In the genomic region with DNA sequence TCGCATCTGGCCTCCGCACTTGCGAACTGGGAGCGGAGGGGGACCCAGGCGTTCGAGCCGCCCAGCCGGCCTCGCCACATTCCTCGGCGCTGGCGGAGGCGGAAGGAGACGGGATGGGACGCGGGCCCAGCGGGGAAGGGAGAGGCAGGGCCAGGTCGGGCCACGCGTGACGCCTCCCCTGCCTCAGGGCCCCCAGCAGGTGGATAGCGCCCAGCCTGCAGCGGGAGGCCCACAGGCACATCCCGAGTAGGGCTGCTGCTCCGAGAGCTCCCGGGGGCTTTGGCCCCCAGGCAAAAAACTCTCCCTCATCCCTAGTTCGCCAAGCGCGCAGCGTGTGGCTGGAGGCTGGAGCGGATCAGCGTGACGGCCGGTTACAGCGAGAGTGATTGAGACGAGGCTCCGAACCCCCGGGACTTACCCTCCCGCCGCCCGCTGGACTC, we compare ENCODE assay signal across 8 cellular contexts. TPM values are rescaled to one million over a fixed set of nuclear protein-coding genes. Genes with fewer than 3 reads are reported as not detected.
DNase-seq lines count a peak whose midpoint lies in the region; ATAC-seq and TF ChIP-seq lines count a peak whose summit lies in the region.

No MANE protein-coding gene starts in this region.

- intact Hi-C loops in spleen (cut with DNase I; ENCODE audit: low total_unique reads) = loop anchor here (5.0 kb wide), 1 partner anchor 69 kb away; a partner anchor contains a TSS

- H3K4me3 ChIP-seq in Loucy (ENCODE audit: low read length, poor library complexity, severe bottlenecking) (peak overlapping the region; percentile 84), spleen (peak overlapping the region; percentile 66 to 90 (median 76))

- H3K27ac ChIP-seq in spleen (peak overlapping the region; percentile 53 to 96 (median 82)), foreskin keratinocyte (no peak overlapping the region)

- no peak for TF ChIP-seq POLR2A in spleen (IDR thresholded peaks at IDR 0.05)

- peaks cover 10% of the 10 kb centered on the region for H4K20me1 ChIP-seq in Loucy (ENCODE audit: insufficient read depth, low read length, poor library complexity, severe bottlenecking)

- peak overlapping the region; percentile 79 for H3K4me2 ChIP-seq in Loucy (ENCODE audit: low read depth, low read length, poor library complexity, severe bottlenecking)

- peaks cover 19 to 35% (median 19%) of the 10 kb centered on the region in 3 donors for H3K27me3 Mint-ChIP-seq in immature natural killer cell (ENCODE audit: low read depth in 3 of 3)

- H3K79me2 ChIP-seq in Loucy (ENCODE audit: insufficient read depth, low read length) = peaks cover 5% of the 10 kb centered on the region; the same call in 1 of the 2 replicates

- no peaks in the 10 kb centered on the region for H3K9me2 ChIP-seq in Loucy (replicated peaks; ENCODE audit: low read depth, low read length)

- H2AFZ ChIP-seq in Loucy (ENCODE audit: low read length) = peak overlapping the region; percentile 91

- peak overlapping the region; percentile 27 to 72 (median 68) for H3K4me3 Mint-ChIP-seq in immature natural killer cell

- ATAC-seq in GM21786 (IDR thresholded peaks at IDR 0.05; ENCODE audit: unreplicated experiment) (no peak), foreskin keratinocyte (no peak)

- H3K27ac Mint-ChIP-seq in immature natural killer cell = no peak overlapping the region

- H3K9me3 ChIP-seq in Loucy (ENCODE audit: insufficient read depth, low read depth, low read length) (no peaks in the 10 kb centered on the region), spleen (no peaks in the 10 kb centered on the region)

- no peaks in the 10 kb centered on the region for H3K36me3 Mint-ChIP-seq in immature natural killer cell

- WGBS in spleen, 5 donors = 1% methylated on average over 24 to 41 of the region's 41 CpGs; no CpG with 5 or more reads in 1 of the 5 donors

- H3K9me3 Mint-ChIP-seq in immature natural killer cell = peaks cover 0 to 2% (median 0%) of the 10 kb centered on the region in 6 donors

- H3K36me3 ChIP-seq in Loucy (ENCODE audit: insufficient read depth, low read length) (no peaks in the 10 kb centered on the region), spleen (peaks cover 0 to 26% (median 4%) of the 10 kb centered on the region in 6 donors)

- peaks cover 44 to 59% of the 10 kb centered on the region in 2 donors for H3K4me1 Mint-ChIP-seq in immature natural killer cell

- DNase-seq in ELR (ENCODE audit: low read depth) = peak; percentile 74
- peak; percentile 76 for DNase-seq in astrocyte of the hippocampus (ENCODE audit: low read depth, low spot score)
- peak in 1 of 3 donors; percentile 8 for DNase-seq in immature natural killer cell
- peak; percentile 87 for DNase-seq in spleen
- no peak for DNase-seq in NCI-H524 treated with DMSO at 0.1 percent for 48 hours (lab: John Stamatoyannopoulos, UW)
- DNase-seq in foreskin keratinocyte = no peak

- no peak for TF ChIP-seq CTCF in Loucy (conservative IDR thresholded peaks at IDR 0.05; ENCODE audit: low read length)
- no peak for TF ChIP-seq CTCF in spleen (IDR thresholded peaks at IDR 0.05 in 8 of 11, conservative IDR thresholded peaks at IDR 0.05 in 3 of 11)
- TF ChIP-seq CTCF in foreskin keratinocyte (conservative IDR thresholded peaks at IDR 0.05) = no peak

- peak overlapping the region; percentile 72 for H3K9ac ChIP-seq in Loucy (ENCODE audit: low read depth, low read length, poor library complexity, severe bottlenecking)

- peaks cover 35% of the 10 kb centered on the region for H3K4me1 ChIP-seq in Loucy (ENCODE audit: insufficient read depth, low read length, poor library complexity, severe bottlenecking)
- peaks cover 47 to 99% (median 88%) of the 10 kb centered on the region in 6 donors for H3K4me1 ChIP-seq in spleen
- H3K4me1 ChIP-seq in foreskin keratinocyte = peaks cover 12% of the 10 kb centered on the region

- H3K27me3 ChIP-seq in Loucy (ENCODE audit: insufficient read depth, low read length, poor library complexity, severe bottlenecking) (no peaks in the 10 kb centered on the region), spleen (replicated peaks in 1 of 7) (peaks cover 0 to 71% (median 42%) of the 10 kb centered on the region in 7 donors), foreskin keratinocyte (no peaks in the 10 kb centered on the region)

- peaks cover 5% of the 10 kb centered on the region; the same call in 1 of the 2 replicates for H3F3A ChIP-seq in Loucy (ENCODE audit: low read depth)

RNA-seq across cellular contexts. Expression of a gene that starts 0.8 kb away (rescaled TPM):
- not detected for polyA plus RNA-seq in immature natural killer cell
- total RNA-seq in spleen = 10 to 100 TPM; 10.8 to 19.5 (median 14.6) TPM
- 10 to 100 TPM in 2 of 3 donors, 1 to 10 TPM in 1; 9.4 to 16.0 (median 13.1) TPM for polyA plus RNA-seq in spleen
- total RNA-seq in foreskin keratinocyte = 15.7 and 17.2 TPM in 2 replicates
- 16.5 and 17.4 TPM in 2 replicates for polyA plus RNA-seq in foreskin keratinocyte

RNA-seq across cellular contexts. Expression of a gene that starts 5.6 kb away (rescaled TPM):
- under 1 TPM in 2 of 3 donors, not detected in 1; 0.17 to 0.26 TPM for polyA plus RNA-seq in immature natural killer cell
- total RNA-seq in spleen = 1 to 10 TPM in 5 of 7 donors, under 1 TPM in 2; 0.51 to 4.7 (median 2.0) TPM
- 1 to 10 TPM in 1 of 3 donors, under 1 TPM in 2; 0.71 to 1.1 (median 0.76) TPM for polyA plus RNA-seq in spleen
- total RNA-seq in foreskin keratinocyte = 0.21 and 0.24 TPM in 2 replicates
- 0.30 and 0.31 TPM in 2 replicates for polyA plus RNA-seq in foreskin keratinocyte

RNA-seq across cellular contexts. Expression of a gene that starts 6.3 kb away (rescaled TPM):
- under 1 TPM in 1 of 3 donors, not detected in 2; 0.73 TPM for polyA plus RNA-seq in immature natural killer cell
- 10 to 100 TPM in 3 of 7 donors, 1 to 10 TPM in 4; 3.9 to 11.2 (median 7.5) TPM for total RNA-seq in spleen
- polyA plus RNA-seq in spleen = 1 to 10 TPM; 1.1 to 3.1 (median 1.6) TPM
- total RNA-seq in foreskin keratinocyte = 7.5 and 8.7 TPM in 2 replicates
- polyA plus RNA-seq in foreskin keratinocyte = 3.9 and 4.0 TPM in 2 replicates

RNA-seq across cellular contexts. Expression of a gene that starts 16.9 kb away (rescaled TPM):
- polyA plus RNA-seq in immature natural killer cell (1 to 10 TPM; 1.3 to 4.0 (median 3.4) TPM), spleen (10 to 100 TPM in 1 of 3 donors, 1 to 10 TPM in 2; 4.9 to 12.5 (median 8.4) TPM), foreskin keratinocyte (21.2 and 22.1 TPM in 2 replicates)
- total RNA-seq in spleen (10 to 100 TPM; 13.8 to 24.9 (median 16.6) TPM), foreskin keratinocyte (15.7 and 18.0 TPM in 2 replicates)

Comparison
In these comparisons a context has a peak if more than half of its experiments do, and no peak if none do; other contexts are left out.
1. DNase-seq: peak in ELR (single experiment), astrocyte of the hippocampus (single experiment) and spleen (single experiment); none in NCI-H524 treated with DMSO at 0.1 percent for 48 hours (single experiment) and foreskin keratinocyte (0 of 2).
2. RNA of a gene that starts 0.8 kb away (polyA plus RNA-seq): 16.5 to 17.4 TPM in foreskin keratinocyte and 9.4 to 16.0 TPM in spleen; not detected in immature natural killer cell; every median in the first group is over 10 times any median in the second.